9 cellular contexts compared by ENCODE assay signal in the genomic region with DNA sequence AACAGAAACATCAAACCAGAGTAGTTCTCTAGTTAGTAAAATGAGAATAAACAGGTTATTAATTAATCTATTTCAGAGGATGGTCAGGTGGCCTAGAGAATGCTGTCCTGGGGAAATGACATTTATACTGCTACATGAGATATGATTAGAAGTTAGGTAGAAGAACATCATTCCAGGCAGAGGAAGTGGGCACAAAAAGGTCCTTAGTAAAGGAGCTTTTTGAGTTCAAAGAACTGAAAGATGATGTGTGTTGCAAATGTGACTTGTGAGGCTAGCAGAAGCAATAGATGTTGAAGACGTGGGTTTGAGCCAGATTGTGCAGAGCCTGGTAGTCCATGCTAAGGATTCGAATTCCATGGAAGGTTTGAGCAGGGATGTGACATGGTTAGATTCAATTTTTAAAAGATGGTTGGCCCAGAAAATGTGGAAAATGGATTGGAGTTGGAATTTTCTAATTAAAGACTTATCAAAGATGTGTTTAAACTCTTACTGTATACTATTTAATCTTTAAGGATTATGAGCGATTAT. TPM values are rescaled to one million over a fixed set of nuclear protein-coding genes. Genes with fewer than 3 reads are reported as not detected.
DNase-seq lines count a peak whose midpoint lies in the region; ATAC-seq and TF ChIP-seq lines count a peak whose summit lies in the region.
"Had no signal": no experiment of that assay in that cellular context is flagged by ENCODE, and none has a peak within 500 bp of the region (broad histone marks: within the 10 kb centered on the region; RNA-seq: fewer than 3 reads in every experiment).

No MANE protein-coding gene starts in this region.

- H3K4me1 ChIP-seq in CD8-positive, alpha-beta memory T cell (ENCODE audit: insufficient read depth, low read length): peaks cover 29% of the 10 kb centered on the region

- no peaks in the 10 kb centered on the region for H3K9me3 Mint-ChIP-seq in CD8-positive, alpha-beta memory T cell
- no peaks in the 10 kb centered on the region for H3K9me3 Mint-ChIP-seq in activated naive CD8-positive, alpha-beta T cell treated with anti-CD3 and anti-CD28 coated beads, Interleukin-2, amount 10 ng/mL, durations not matched to agents 7 days and 5 days
- H3K9me3 Mint-ChIP-seq in nephron: no peaks in the 10 kb centered on the region

- no peak overlapping the region for H3K27ac ChIP-seq in CD8-positive, alpha-beta memory T cell (ENCODE audit: low read depth, low read length)
- H3K27ac ChIP-seq in caudate nucleus (ENCODE audit: low read depth, low read length): no peak overlapping the region

- H3K36me3 ChIP-seq in CD8-positive, alpha-beta memory T cell (ENCODE audit: insufficient read depth, low read length): no peaks in the 10 kb centered on the region

- no peak for DNase-seq in CD8-positive, alpha-beta memory T cell
- peak; percentile 69 for DNase-seq in Jurkat, Clone E6-1 (ENCODE audit: low read depth, low spot score)
- DNase-seq in activated naive CD8-positive, alpha-beta T cell treated with anti-CD3 and anti-CD28 coated beads, Interleukin-2, amount 10 ng/mL, durations not matched to agents 7 days and 5 days: no peak
- DNase-seq in caudate nucleus (lab: John Stamatoyannopoulos, UW) (no peak), dedifferentiated amniotic fluid mesenchymal stem cell (ENCODE audit: extremely low spot score) (no peak), 8988T (no peak)
- DNase-seq: occipital lobe had no signal

- TF ChIP-seq CTCF in nephron (IDR thresholded peaks at IDR 0.05; ENCODE audit: unreplicated experiment in 3 of 3): no peak

- H3K27ac Mint-ChIP-seq in CD8-positive, alpha-beta memory T cell: peak overlapping the region; percentile 1 to 93 (median 50)
- peak overlapping the region; percentile 86 for H3K27ac Mint-ChIP-seq in activated naive CD8-positive, alpha-beta T cell treated with anti-CD3 and anti-CD28 coated beads, Interleukin-2, amount 10 ng/mL, durations not matched to agents 7 days and 5 days
- H3K27ac Mint-ChIP-seq in nephron: peak overlapping the region in 2 of 3 experiments; percentile 3 to 45

- no peaks in the 10 kb centered on the region for H3K9me3 ChIP-seq in CD8-positive, alpha-beta memory T cell (ENCODE audit: low read length)

- no peaks in the 10 kb centered on the region for H3K27me3 Mint-ChIP-seq in CD8-positive, alpha-beta memory T cell
- H3K27me3 Mint-ChIP-seq in activated naive CD8-positive, alpha-beta T cell treated with anti-CD3 and anti-CD28 coated beads, Interleukin-2, amount 10 ng/mL, durations not matched to agents 7 days and 5 days: no peaks in the 10 kb centered on the region
- H3K27me3 Mint-ChIP-seq in nephron (ENCODE audit: low read depth): no peaks in the 10 kb centered on the region

- CTCF ChIA-PET in CD8-positive, alpha-beta memory T cell (lab: Charles Lee): interaction anchor here (0.6 to 1.4 kb wide), 4 partner anchors 8 to 35 kb away, joined by 3 read pairs; no protein-coding TSS in a partner anchor

- H3K4me3 Mint-ChIP-seq in CD8-positive, alpha-beta memory T cell: peak overlapping the region in 5 of 7 donors; percentile 23 to 59 (median 47)
- peak overlapping the region; percentile 55 for H3K4me3 Mint-ChIP-seq in activated naive CD8-positive, alpha-beta T cell treated with anti-CD3 and anti-CD28 coated beads, Interleukin-2, amount 10 ng/mL, durations not matched to agents 7 days and 5 days
- H3K4me3 Mint-ChIP-seq in nephron: no peak overlapping the region

- H3K27me3 ChIP-seq in CD8-positive, alpha-beta memory T cell (ENCODE audit: insufficient read depth, low read length, poor library complexity, severe bottlenecking): no peaks in the 10 kb centered on the region

- no peak overlapping the region for H3K4me3 ChIP-seq in CD8-positive, alpha-beta memory T cell (ENCODE audit: low read length)
- H3K4me3 ChIP-seq in Jurkat, Clone E6-1 (ENCODE audit: low read length): no peak overlapping the region

- POLR2A ChIA-PET in CD8-positive, alpha-beta memory T cell (lab: Charles Lee): no interaction called here
- POLR2A ChIA-PET in activated naive CD8-positive, alpha-beta T cell treated with anti-CD3 and anti-CD28 coated beads, Interleukin-2, amount 10 ng/mL, durations not matched to agents 7 days and 5 days (lab: Charles Lee): interaction anchor here (0.7 to 2.4 kb wide), 3 partner anchors 10 to 86 kb away, joined by 3 to 18 read pairs (median 3); a partner anchor contains a TSS

- H3K36me3 Mint-ChIP-seq in CD8-positive, alpha-beta memory T cell: peaks cover 0 to 22% (median 6%) of the 10 kb centered on the region in 3 donors
- H3K36me3 Mint-ChIP-seq in activated naive CD8-positive, alpha-beta T cell treated with anti-CD3 and anti-CD28 coated beads, Interleukin-2, amount 10 ng/mL, durations not matched to agents 7 days and 5 days: peaks cover 20% of the 10 kb centered on the region
- H3K36me3 Mint-ChIP-seq in nephron (ENCODE audit: low read depth): peaks cover 28% of the 10 kb centered on the region

- peaks cover 47 to 66% (median 64%) of the 10 kb centered on the region in 3 donors for H3K4me1 Mint-ChIP-seq in CD8-positive, alpha-beta memory T cell
- peaks cover 34% of the 10 kb centered on the region for H3K4me1 Mint-ChIP-seq in activated naive CD8-positive, alpha-beta T cell treated with anti-CD3 and anti-CD28 coated beads, Interleukin-2, amount 10 ng/mL, durations not matched to agents 7 days and 5 days
- peaks cover 8% of the 10 kb centered on the region for H3K4me1 Mint-ChIP-seq in nephron

- peak; percentile 31 for ATAC-seq in activated naive CD8-positive, alpha-beta T cell treated with anti-CD3 and anti-CD28 coated beads, Interleukin-2, amount 10 ng/mL, durations not matched to agents 7 days and 5 days (ENCODE audit: low read depth)
- ATAC-seq in HG02885 (IDR thresholded peaks at IDR 0.05; ENCODE audit: poor library complexity, unreplicated experiment): no peak

RNA-seq across cellular contexts. Expression of a gene that starts 34.2 kb away (rescaled TPM):
- total RNA-seq in CD8-positive, alpha-beta memory T cell: 100 to 1,000 TPM; 155 to 167 TPM
- polyA plus RNA-seq in CD8-positive, alpha-beta memory T cell: 93.3 TPM
- polyA plus RNA-seq in Jurkat, Clone E6-1 (2012; ENCODE audit: insufficient read depth, insufficient read length): 94.1 TPM
- 10 to 100 TPM; 88.0 to 89.7 TPM for total RNA-seq in activated naive CD8-positive, alpha-beta T cell treated with anti-CD3 and anti-CD28 coated beads, Interleukin-2, amount 10 ng/mL, durations not matched to agents 7 days and 5 days

Comparison
In these comparisons a context has a peak if more than half of its experiments do, and no peak if none do; other contexts are left out.
1. H3K27ac Mint-ChIP-seq: peak in every context shown above with its lines; median percentile 86 in activated naive CD8-positive, alpha-beta T cell treated with anti-CD3 and anti-CD28 coated beads, Interleukin-2, amount 10 ng/mL, durations not matched to agents 7 days and 5 days; 50 in CD8-positive, alpha-beta memory T cell; 24 in nephron.
2. H3K4me3 Mint-ChIP-seq: peak in CD8-positive, alpha-beta memory T cell (5 of 7) and activated naive CD8-positive, alpha-beta T cell treated with anti-CD3 and anti-CD28 coated beads, Interleukin-2, amount 10 ng/mL, durations not matched to agents 7 days and 5 days (single experiment); none in nephron (0 of 3).